19 cellular contexts compared by ENCODE assay signal in the genomic region with DNA sequence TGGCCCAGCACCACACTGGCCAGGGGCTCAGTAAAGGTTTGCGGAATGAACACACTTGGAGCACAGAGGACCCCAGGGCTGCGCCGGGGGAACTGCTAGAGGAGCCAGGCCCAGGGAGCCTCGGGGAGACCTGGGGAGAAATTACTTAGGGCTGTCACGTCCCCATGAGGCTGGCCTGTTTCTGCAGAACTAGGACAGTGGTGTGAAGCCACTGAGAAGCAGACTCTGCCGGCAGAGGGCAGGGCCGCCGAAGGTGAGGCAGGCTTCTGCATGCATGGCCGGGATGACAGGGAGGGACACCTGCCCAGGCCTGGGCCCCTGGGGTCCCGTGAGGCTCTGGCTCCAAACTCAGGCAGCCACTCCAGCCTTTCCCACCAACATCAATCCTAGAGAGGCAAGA. TPM values are rescaled to one million over a fixed set of nuclear protein-coding genes. Genes with fewer than 3 reads are reported as not detected.
"Had no signal": no experiment of that assay in that cellular context is flagged by ENCODE, and none has a peak within 500 bp of the region (broad histone marks: within the 10 kb centered on the region; RNA-seq: fewer than 3 reads in every experiment).

No MANE protein-coding gene starts in this region.

- H3K4me3 Mint-ChIP-seq: activated naive CD4-positive, alpha-beta T cell treated with anti-CD3 and anti-CD28 coated beads, Interleukin-2, amount 10 ng/mL, durations not matched to agents 7 days and 5 days; endodermal cell; naive B cell; T-cell had no signal

- H3K4me3 ChIP-seq: ascending aorta, breast epithelium, dorsolateral prefrontal cortex had no signal

- H3K27ac ChIP-seq: ascending aorta, breast epithelium, neutrophil had no signal

- ATAC-seq: stimulated activated naive CD8-positive, alpha-beta T cell treated with anti-CD3 and anti-CD28 coated beads, Interleukin-15, Interleukin-2, amounts not matched to agents 100 U/mL and 50 U/mL, for 24 hours; T-cell had no signal

- H3K27ac Mint-ChIP-seq: activated naive CD4-positive, alpha-beta T cell treated with anti-CD3 and anti-CD28 coated beads, Interleukin-2, amount 10 ng/mL, durations not matched to agents 7 days and 5 days; activated T-helper 2 cell treated with anti-CD3 and anti-CD28 coated beads, Interferon-gamma antibody, Interleukin-2, Interleukin-4, amounts not matched to agents 10 μg/mL and 5 μg/mL and 100 μg/mL, durations not matched to agents 14 hours and 24 hours and 36 hours; endodermal cell; T-cell had no signal

- DNase-seq: activated CD4-positive, alpha-beta T cell treated with anti-CD3 and anti-CD28 coated beads for 1 hour; activated CD4-positive, alpha-beta T cell treated with anti-CD3 and anti-CD28 coated beads, Interleukin-2, amount 50 U/mL, for 4 hours; activated naive CD4-positive, alpha-beta T cell treated with anti-CD3 and anti-CD28 coated beads, Interleukin-2, amount 10 ng/mL, durations not matched to agents 7 days and 5 days; endodermal cell; hypothalamus; naive B cell; retina; SK-N-SH; stimulated activated CD4-positive, alpha-beta T cell treated with anti-CD3 and anti-CD28 coated beads, Interleukin-4, amount 100 ng/mL, for 24 hours; stimulated activated naive CD8-positive, alpha-beta T cell treated with anti-CD3 and anti-CD28 coated beads, Interleukin-15, Interleukin-2, amounts not matched to agents 100 U/mL and 50 U/mL, for 24 hours; T-cell; T1000; trophoblast cell had no signal

- H3K9me3 Mint-ChIP-seq: activated naive CD4-positive, alpha-beta T cell treated with anti-CD3 and anti-CD28 coated beads, Interleukin-2, amount 10 ng/mL, durations not matched to agents 7 days and 5 days; activated T-helper 2 cell treated with anti-CD3 and anti-CD28 coated beads, Interferon-gamma antibody, Interleukin-2, Interleukin-4, amounts not matched to agents 10 μg/mL and 5 μg/mL and 100 μg/mL, durations not matched to agents 14 hours and 24 hours and 36 hours; endodermal cell; naive B cell; T-cell had no signal

- H3K36me3 Mint-ChIP-seq: naive B cell had no signal

- H3K27me3 Mint-ChIP-seq: activated naive CD4-positive, alpha-beta T cell treated with anti-CD3 and anti-CD28 coated beads, Interleukin-2, amount 10 ng/mL, durations not matched to agents 7 days and 5 days; naive B cell; T-cell had no signal

- H3K4me1 ChIP-seq: breast epithelium had no signal

- H3K27me3 ChIP-seq: ascending aorta, breast epithelium, dorsolateral prefrontal cortex, neutrophil had no signal

- H3K4me1 Mint-ChIP-seq: activated naive CD4-positive, alpha-beta T cell treated with anti-CD3 and anti-CD28 coated beads, Interleukin-2, amount 10 ng/mL, durations not matched to agents 7 days and 5 days; endodermal cell had no signal

- H3K9me3 ChIP-seq: ascending aorta, breast epithelium, neutrophil, SK-N-SH had no signal

RNA-seq across cellular contexts. Expression of a gene that starts 53.1 kb away (rescaled TPM):
- total RNA-seq: ascending aorta, mononuclear cell had no signal
